In genomic region chrX:13569479-13570244, GRCh38 we compare ENCODE assay signal across 10 cellular contexts. TPM values are rescaled to one million over a fixed set of nuclear protein-coding genes. Genes with fewer than 3 reads are reported as not detected.
DNase-seq lines count a peak whose midpoint lies in the region; ATAC-seq and TF ChIP-seq lines count a peak whose summit lies in the region.
"Had no signal": no experiment of that assay in that cellular context is flagged by ENCODE, and none has a peak within 500 bp of the region (broad histone marks: within the 10 kb centered on the region; RNA-seq: fewer than 3 reads in every experiment).

TSS of gene EGFL6 (plus strand) at chrX:13569601. CDS start at chrX:13569862, 261 bp downstream.

- H3K9me3 Mint-ChIP-seq in activated T-cell treated with anti-CD3 and anti-CD28 coated beads, Interleukin-2, amount 50 U/mL, for 72 hours: peaks cover 0 to 2% of the 10 kb centered on the region in 2 donors
- H3K9me3 Mint-ChIP-seq in activated CD4-positive, alpha-beta memory T cell treated with anti-CD3 and anti-CD28 coated beads, Interleukin-2, amount 10 ng/mL, durations not matched to agents 7 days and 5 days: no peaks in the 10 kb centered on the region

- H3K36me3 Mint-ChIP-seq in activated T-cell treated with anti-CD3 and anti-CD28 coated beads, Interleukin-2, amount 50 U/mL, for 72 hours (ENCODE audit: insufficient read depth in 2 of 2): peaks cover 0 to 2% of the 10 kb centered on the region in 2 donors
- no peaks in the 10 kb centered on the region for H3K36me3 Mint-ChIP-seq in activated CD4-positive, alpha-beta memory T cell treated with anti-CD3 and anti-CD28 coated beads, Interleukin-2, amount 10 ng/mL, durations not matched to agents 7 days and 5 days (ENCODE audit: low read depth)
- H3K36me3 Mint-ChIP-seq: CD4-positive, CD25-positive, alpha-beta regulatory T cell had no signal

- H3K27ac Mint-ChIP-seq in activated T-cell treated with anti-CD3 and anti-CD28 coated beads, Interleukin-2, amount 50 U/mL, for 72 hours: no peak within 1 kb of the TSS
- no peak within 1 kb of the TSS for H3K27ac Mint-ChIP-seq in activated CD4-positive, alpha-beta memory T cell treated with anti-CD3 and anti-CD28 coated beads, Interleukin-2, amount 10 ng/mL, durations not matched to agents 7 days and 5 days
- H3K27ac Mint-ChIP-seq: CD4-positive, CD25-positive, alpha-beta regulatory T cell had no signal

- DNase-seq in activated T-cell treated with anti-CD3 and anti-CD28 coated beads, Interleukin-2, amount 50 U/mL, for 72 hours: peak; percentile 2 to 5
- DNase-seq in activated T-cell treated with anti-CD3 and anti-CD28 coated beads, Interleukin-2, amount 50 U/mL, for 48 hours: no peak
- DNase-seq in activated CD4-positive, alpha-beta memory T cell treated with anti-CD3 and anti-CD28 coated beads, Interleukin-2, amount 10 ng/mL, durations not matched to agents 7 days and 5 days: no peak
- DNase-seq in iPS-NIHi11 (ENCODE audit: low spot score): peak; percentile 8
- no peak for DNase-seq in AG20443 (ENCODE audit: low spot score)
- DNase-seq in activated gamma-delta T cell treated with Interleukin-2 at 50 U/mL for 16 hours: no peak
- DNase-seq: foreskin keratinocyte had no signal

- H3K4me3 Mint-ChIP-seq in activated T-cell treated with anti-CD3 and anti-CD28 coated beads, Interleukin-2, amount 50 U/mL, for 72 hours: peak within 1 kb of the TSS; percentile 62 to 69
- peak within 1 kb of the TSS; percentile 40 for H3K4me3 Mint-ChIP-seq in activated CD4-positive, alpha-beta memory T cell treated with anti-CD3 and anti-CD28 coated beads, Interleukin-2, amount 10 ng/mL, durations not matched to agents 7 days and 5 days

- peaks cover 12% of the 10 kb centered on the region for H3K4me1 Mint-ChIP-seq in activated T-cell treated with anti-CD3 and anti-CD28 coated beads, Interleukin-2, amount 50 U/mL, for 72 hours (ENCODE audit: low read depth)
- H3K4me1 Mint-ChIP-seq in activated CD4-positive, alpha-beta memory T cell treated with anti-CD3 and anti-CD28 coated beads, Interleukin-2, amount 10 ng/mL, durations not matched to agents 7 days and 5 days: peaks cover 34% of the 10 kb centered on the region

- peaks cover 82% of the 10 kb centered on the region for H3K27me3 Mint-ChIP-seq in activated T-cell treated with anti-CD3 and anti-CD28 coated beads, Interleukin-2, amount 50 U/mL, for 72 hours (ENCODE audit: low read depth)
- H3K27me3 Mint-ChIP-seq in activated CD4-positive, alpha-beta memory T cell treated with anti-CD3 and anti-CD28 coated beads, Interleukin-2, amount 10 ng/mL, durations not matched to agents 7 days and 5 days: peaks cover 26% of the 10 kb centered on the region

- peak; percentile 43 to 58 for ATAC-seq in activated T-cell treated with anti-CD3 and anti-CD28 coated beads, Interleukin-2, amount 50 U/mL, for 72 hours (replicated peaks in 1 of 2)
- ATAC-seq in HG03342 (IDR thresholded peaks at IDR 0.05; ENCODE audit: unreplicated experiment): no peak
- ATAC-seq: foreskin keratinocyte had no signal

- CTCF ChIA-PET in activated CD4-positive, alpha-beta memory T cell treated with anti-CD3 and anti-CD28 coated beads, Interleukin-2, amount 10 ng/mL, durations not matched to agents 7 days and 5 days (lab: Charles Lee): no interaction called here

- no peak for TF ChIP-seq CTCF in subcutaneous adipose tissue (IDR thresholded peaks at IDR 0.05; ENCODE audit: low read depth)

- POLR2A ChIA-PET in activated CD4-positive, alpha-beta memory T cell treated with anti-CD3 and anti-CD28 coated beads, Interleukin-2, amount 10 ng/mL, durations not matched to agents 7 days and 5 days (lab: Charles Lee): no interaction called here

RNA-seq across cellular contexts. Expression of gene EGFL6, which starts in this region (rescaled TPM):
- total RNA-seq in activated T-cell treated with anti-CD3 and anti-CD28 coated beads, Interleukin-2, amount 50 U/mL, for 72 hours: 1 to 10 TPM; 2.4 to 3.6 TPM
- total RNA-seq in activated CD4-positive, alpha-beta memory T cell treated with anti-CD3 and anti-CD28 coated beads, Interleukin-2, amount 10 ng/mL, durations not matched to agents 7 days and 5 days: 1 to 10 TPM; 3.3 to 3.8 TPM
- 10 to 100 TPM in 3 of 4 donors, not detected in 1; 11.6 to 90.1 (median 31.0) TPM for total RNA-seq in subcutaneous adipose tissue
- total RNA-seq: CD4-positive, CD25-positive, alpha-beta regulatory T cell; foreskin keratinocyte had no signal

Comparison
In these comparisons a context has a peak if more than half of its experiments do, and no peak if none do; other contexts are left out.
1. DNase-seq: peak in activated T-cell treated with anti-CD3 and anti-CD28 coated beads, Interleukin-2, amount 50 U/mL, for 72 hours (2 of 2) and iPS-NIHi11 (single experiment); none in activated T-cell treated with anti-CD3 and anti-CD28 coated beads, Interleukin-2, amount 50 U/mL, for 48 hours (0 of 2), activated CD4-positive, alpha-beta memory T cell treated with anti-CD3 and anti-CD28 coated beads, Interleukin-2, amount 10 ng/mL, durations not matched to agents 7 days and 5 days (single experiment), AG20443 (single experiment) and activated gamma-delta T cell treated with Interleukin-2 at 50 U/mL for 16 hours (single experiment).